In the genomic region with DNA sequence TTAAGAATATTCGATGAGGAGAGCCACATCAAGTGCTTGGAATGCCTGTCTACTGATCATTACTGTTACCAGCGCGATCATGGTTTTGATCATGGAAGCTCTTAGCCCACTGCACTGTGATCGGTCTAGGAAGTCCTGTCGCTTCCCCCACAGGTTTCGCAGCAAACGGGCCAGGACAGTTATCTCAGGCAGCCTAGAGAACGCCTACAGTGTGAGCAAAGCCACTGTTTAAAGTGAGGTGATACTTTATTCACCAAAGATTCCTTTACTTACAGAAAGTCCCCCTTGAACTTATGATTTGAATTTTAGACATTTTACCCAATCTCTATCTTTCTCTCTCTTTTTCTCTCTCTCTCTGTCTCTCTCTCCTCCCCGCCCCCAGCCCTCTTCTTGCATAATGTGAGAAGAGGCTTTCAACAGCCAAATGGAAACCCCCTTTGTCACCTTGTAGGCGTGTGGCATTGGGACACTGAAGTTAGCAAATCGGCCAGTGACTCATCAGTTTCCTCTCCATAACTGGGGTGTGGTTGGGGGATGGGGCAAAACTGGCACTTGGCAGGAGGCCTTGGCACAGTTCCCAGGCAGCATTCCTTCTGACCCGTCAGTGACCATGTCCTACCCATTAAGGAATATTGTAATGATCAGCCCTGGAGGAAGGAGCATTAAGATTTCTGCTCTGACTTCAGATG, we compare ENCODE assay signal across 8 cellular contexts.
A peak's percentile ranks its signal among the peaks of the same experiment; 100 is the strongest.
DNase-seq lines count a peak whose midpoint lies in the region; ATAC-seq, FAIRE-seq and TF ChIP-seq lines count a peak whose summit lies in the region.

No MANE protein-coding gene starts in this region.

- no peak overlapping the region for H3K9ac ChIP-seq in trophoblast cell (ENCODE audit: low read length)

- H3K4ac ChIP-seq in trophoblast cell (ENCODE audit: low read depth, low read length): no peak overlapping the region

- H4K12ac ChIP-seq in trophoblast cell (ENCODE audit: low read depth, low read length): no peak overlapping the region

- peak; percentile 78 for ATAC-seq in GM18868 (IDR thresholded peaks at IDR 0.05; ENCODE audit: unreplicated experiment)
- peak; percentile 68 for ATAC-seq in HG03095 (IDR thresholded peaks at IDR 0.05; ENCODE audit: unreplicated experiment)
- peak; percentile 63 to 80 for ATAC-seq in upper lobe of left lung (ENCODE audit: low FRiP score in 2 of 2)

- WGBS in trophoblast cell (ENCODE audit: extremely low coverage, insufficient coverage, insufficient read length): no CpG with 5 or more reads among the region's 12 CpGs
- 36% methylated on average over 12 of the region's 12 CpGs for WGBS in upper lobe of left lung, 2 donors

- TF ChIP-seq POLR2A in upper lobe of left lung (IDR thresholded peaks at IDR 0.05): peak in 1 of 4 donors; percentile 13

- H2BK5ac ChIP-seq in trophoblast cell (ENCODE audit: low read depth, low read length, poor library complexity): no peak overlapping the region

- FAIRE-seq in RCC 7860 (lab: Jason Lieb, UNC): peak; percentile 90

- H2BK120ac ChIP-seq in trophoblast cell (ENCODE audit: insufficient read depth, low read length, poor library complexity): no peak overlapping the region

- peak in 3 of 4 donors; percentile 71 to 99 (median 96) for TF ChIP-seq EP300 in upper lobe of left lung (IDR thresholded peaks at IDR 0.05)

- DNase-seq in AG04449 (ENCODE audit: low read depth, low spot score) (peak; percentile 82), RCC 7860 (ENCODE audit: low spot score) (peak; percentile 98), fibroblast of the conjunctiva (ENCODE audit: low read depth) (peak; percentile 86), trophoblast cell (peak; percentile 47 to 68), upper lobe of left lung (peak in 1 of 2 donors; percentile 96)
- peak; percentile 23 to 78 for DNase-seq in activated T-helper 1 cell treated with anti-CD3 and anti-CD28 coated beads, Interleukin-2, amount 50 U/mL, for 16 hours (ENCODE audit: low read depth in 1 of 2, low spot score in 1 of 2)

- CTCF ChIA-PET in AG04449 (lab: Yijun Ruan, JAX): interaction anchor here (1.2 to 1.8 kb wide), 5 partner anchors 11 to 290 kb away, joined by 3 to 9 read pairs (median 4); no protein-coding TSS in a partner anchor

- H4K8ac ChIP-seq in trophoblast cell (ENCODE audit: low read depth, low read length): no peak overlapping the region

- H2AFZ ChIP-seq in trophoblast cell (ENCODE audit: insufficient read depth, low read length, poor library complexity): no peak overlapping the region

- H3K27ac ChIP-seq in trophoblast cell (ENCODE audit: low read depth, low read length): no peak overlapping the region
- peak overlapping the region; percentile 76 to 84 (median 77) for H3K27ac ChIP-seq in upper lobe of left lung

- no peak overlapping the region for H3K14ac ChIP-seq in trophoblast cell (ENCODE audit: low read length)

- H3K36me3 ChIP-seq in trophoblast cell (ENCODE audit: control insufficient read depth in 1 of 2, insufficient read depth in 2 of 2, low read length in 2 of 2) (no peaks in the 10 kb centered on the region), upper lobe of left lung (no peaks in the 10 kb centered on the region)

- H2AK5ac ChIP-seq in trophoblast cell (ENCODE audit: low read length): no peak overlapping the region

- POLR2A ChIA-PET in AG04449 (lab: Yijun Ruan, JAX): interaction anchor here (0.6 kb wide), 1 partner anchor 11 kb away, joined by 4 read pairs; no protein-coding TSS in a partner anchor

- no peak overlapping the region for H3K23ac ChIP-seq in trophoblast cell (ENCODE audit: low read length)

- no peaks in the 10 kb centered on the region for H3K79me2 ChIP-seq in trophoblast cell (ENCODE audit: control insufficient read depth, insufficient read depth, low read length, poor library complexity)

- H3K4me1 ChIP-seq in trophoblast cell (ENCODE audit: control insufficient read depth in 1 of 2, insufficient read depth in 2 of 2, low read length in 2 of 2) (peaks cover 8 to 12% of the 10 kb centered on the region in 2 experiments), upper lobe of left lung (peaks cover 65 to 76% (median 67%) of the 10 kb centered on the region in 4 donors)

- H2BK12ac ChIP-seq in trophoblast cell (ENCODE audit: low read length): no peak overlapping the region

- no peaks in the 10 kb centered on the region for H3K27me3 ChIP-seq in trophoblast cell (ENCODE audit: insufficient read depth, low read length)
- no peaks in the 10 kb centered on the region for H3K27me3 ChIP-seq in upper lobe of left lung

- peaks cover 1% of the 10 kb centered on the region for H3K79me1 ChIP-seq in trophoblast cell (ENCODE audit: low read length)

- H3K9me3 ChIP-seq in trophoblast cell (ENCODE audit: insufficient read depth, low read depth, low read length): no peaks in the 10 kb centered on the region
- no peaks in the 10 kb centered on the region for H3K9me3 ChIP-seq in upper lobe of left lung

- no peak overlapping the region for H3K4me2 ChIP-seq in trophoblast cell (ENCODE audit: low read length)

- no peak for TF ChIP-seq CTCF in AG04449 (IDR thresholded peaks at IDR 0.05; ENCODE audit: insufficient read depth, low read length, missing control alignments)
- peak in 2 of 6 experiments; percentile 6 to 9 for TF ChIP-seq CTCF in upper lobe of left lung (IDR thresholded peaks at IDR 0.05)

- H3K18ac ChIP-seq in trophoblast cell (ENCODE audit: low read length): no peak overlapping the region

- H4K91ac ChIP-seq in trophoblast cell (ENCODE audit: low read depth, low read length): no peak overlapping the region

- H3K4me3 ChIP-seq in AG04449 (ENCODE audit: low read depth, low read length) (no peak overlapping the region), trophoblast cell (ENCODE audit: low read depth, low read length) (no peak overlapping the region), upper lobe of left lung (peak overlapping the region in 1 of 4 donors; percentile 3)
